ENCODE assay signal across 1 cellular context in genomic region chr10:61621538-61622150, GRCh38.
TF ChIP-seq lines count a peak whose summit lies in the region.

No MANE protein-coding gene starts in this region.

TF ChIP-seq in K562, 482 proteins besides CTCF, POLR2A, EP300 and RAD21 (continued from another document):
- TF ChIP-seq TCF3 (CRISPR knock-in tag; IDR thresholded peaks at IDR 0.05) = peak; percentile 28; the same call in 1 of the 2 replicates
- no peak for TF ChIP-seq C11orf30 (IDR thresholded peaks at IDR 0.05; ENCODE audit: low read depth)
- 0 out of 2 replicates have a peak, but pooled peaks have one; percentile 32 for TF ChIP-seq CBFA2T2 (conservative IDR thresholded peaks at IDR 0.05)
- TF ChIP-seq FIP1L1 (IDR thresholded peaks at IDR 0.05; ENCODE audit: low read depth, low read length, poor library complexity, severe bottlenecking) = no peak
- 0 out of 2 replicates have a peak, but pooled peaks have one; percentile 31 for TF ChIP-seq MEF2D (tag; conservative IDR thresholded peaks at IDR 0.05; ENCODE audit: low read depth)
- TF ChIP-seq MBD2 (IDR thresholded peaks at IDR 0.05; ENCODE audit: borderline replicate concordance, low read depth) = no peak
- peak; percentile 38; the same call in 1 of the 2 replicates for TF ChIP-seq NCOR1 (IDR thresholded peaks at IDR 0.05)
- TF ChIP-seq HES1 (IDR thresholded peaks at IDR 0.05; ENCODE audit: low read depth) = peak; percentile 39; the same call in 1 of the 2 replicates
- no peak for TF ChIP-seq ZNF197 (CRISPR knock-in tag; IDR thresholded peaks at IDR 0.05; ENCODE audit: low read depth)
- TF ChIP-seq KDM1A (IDR thresholded peaks at IDR 0.05) = peak; percentile 51 to 60; a peak in 2 of 4 replicates
- TF ChIP-seq FOXA3 (CRISPR knock-in tag; conservative IDR thresholded peaks at IDR 0.05 in 1 of 2, IDR thresholded peaks at IDR 0.05 in 1 of 2) = peak in 1 of 2 experiments; percentile 22; a peak in 1 of 4 replicates
- no peak for TF ChIP-seq ZFP1 (CRISPR knock-in tag; IDR thresholded peaks at IDR 0.05)
- no peak for TF ChIP-seq BACH1 (tag; IDR thresholded peaks at IDR 0.05)
- TF ChIP-seq NBN (IDR thresholded peaks at IDR 0.05; ENCODE audit: low read depth) = no peak
- no peak for TF ChIP-seq PTBP1 (IDR thresholded peaks at IDR 0.05; ENCODE audit: low read depth, low read length)
TF ChIP-seq in K562: peak in this region for 11.
